8 cellular contexts compared by ENCODE assay signal in genomic region chr3:87771338-87772059, GRCh38. TPM values are rescaled to one million over a fixed set of nuclear protein-coding genes. Genes with fewer than 3 reads are reported as not detected.
DNase-seq lines count a peak whose midpoint lies in the region; ATAC-seq and TF ChIP-seq lines count a peak whose summit lies in the region.

No MANE protein-coding gene starts in this region.

- DNase-seq in BE2C = peak; percentile 21
- DNase-seq in OCI-M1 (lab: John Stamatoyannopoulos, UW) = peak; percentile 61
- no peak for DNase-seq in ascending aorta (ENCODE audit: low spot score in 2 of 2)
- DNase-seq in kidney epithelial cell (ENCODE audit: low read depth) = no peak
- DNase-seq in tibial artery = no peak
- DNase-seq in T1000 (lab: John Stamatoyannopoulos, UW) = no peak

- H3K4me1 ChIP-seq in BE2C (no peaks in the 10 kb centered on the region), ascending aorta (no peaks in the 10 kb centered on the region), tibial artery (no peaks in the 10 kb centered on the region)

- H3K27me3 ChIP-seq in BE2C (no peaks in the 10 kb centered on the region), ascending aorta (no peaks in the 10 kb centered on the region), kidney epithelial cell (ENCODE audit: control insufficient read depth, insufficient read depth, low read length) (no peaks in the 10 kb centered on the region), tibial artery (no peaks in the 10 kb centered on the region)

- H3K4me3 ChIP-seq in BE2C (ENCODE audit: low read depth, low read length) = no peak overlapping the region
- H3K4me3 ChIP-seq in ascending aorta = no peak overlapping the region
- no peak overlapping the region for H3K4me3 ChIP-seq in kidney epithelial cell (ENCODE audit: low read depth, low read length)
- no peak overlapping the region for H3K4me3 ChIP-seq in tibial artery

- TF ChIP-seq CTCF in BE2C (IDR thresholded peaks at IDR 0.05; ENCODE audit: low read depth, low read length) = peak; percentile 73
- TF ChIP-seq CTCF in ascending aorta (IDR thresholded peaks at IDR 0.05) = peak; percentile 35 to 40 (median 36)
- TF ChIP-seq CTCF in kidney epithelial cell (IDR thresholded peaks at IDR 0.05; ENCODE audit: insufficient read depth, low read length, poor library complexity, severe bottlenecking) = peak; percentile 80
- TF ChIP-seq CTCF in tibial artery (IDR thresholded peaks at IDR 0.05) = peak; percentile 33 to 36

- H3K36me3 ChIP-seq in BE2C = no peaks in the 10 kb centered on the region
- no peaks in the 10 kb centered on the region for H3K36me3 ChIP-seq in ascending aorta
- no peaks in the 10 kb centered on the region for H3K36me3 ChIP-seq in kidney epithelial cell (ENCODE audit: control insufficient read depth, insufficient read depth, low read length)
- H3K36me3 ChIP-seq in tibial artery = no peaks in the 10 kb centered on the region

- no peaks in the 10 kb centered on the region for H3K9me3 ChIP-seq in BE2C
- H3K9me3 ChIP-seq in ascending aorta = peaks cover 0 to 3% of the 10 kb centered on the region in 2 donors
- no peaks in the 10 kb centered on the region for H3K9me3 ChIP-seq in tibial artery

- H3K27ac ChIP-seq in ascending aorta (no peak overlapping the region), tibial artery (no peak overlapping the region)

- ATAC-seq in GM18520 (IDR thresholded peaks at IDR 0.05; ENCODE audit: unreplicated experiment) (peak; percentile 92), HG02938 (IDR thresholded peaks at IDR 0.05; ENCODE audit: unreplicated experiment) (peak; percentile 97)

- intact Hi-C loops in ascending aorta (cut with DNase I) = no loop called here
- intact Hi-C loops in tibial artery (cut with DNase I; ENCODE audit: low total_unique reads) = no loop called here

RNA-seq across cellular contexts. Expression of gene HTR1F, which starts 21.0 kb away (rescaled TPM):
- polyA plus RNA-seq in BE2C (2012; ENCODE audit: insufficient read depth, insufficient read length, low read depth) = not detected
- total RNA-seq in ascending aorta = not detected
- under 0.01 TPM in 1 of 2 replicates, not detected in the other for total RNA-seq in kidney epithelial cell

Comparison
In these comparisons a context has a peak if more than half of its experiments do, and no peak if none do; other contexts are left out.
1. DNase-seq: peak in BE2C (single experiment) and OCI-M1 (single experiment); none in ascending aorta (0 of 2), kidney epithelial cell (single experiment), tibial artery (0 of 2) and T1000 (single experiment).
2. Peak in every context shown above with its lines, with median percentiles within 50 percentile points of each other: CTCF ChIP-seq.